In the genomic region with DNA sequence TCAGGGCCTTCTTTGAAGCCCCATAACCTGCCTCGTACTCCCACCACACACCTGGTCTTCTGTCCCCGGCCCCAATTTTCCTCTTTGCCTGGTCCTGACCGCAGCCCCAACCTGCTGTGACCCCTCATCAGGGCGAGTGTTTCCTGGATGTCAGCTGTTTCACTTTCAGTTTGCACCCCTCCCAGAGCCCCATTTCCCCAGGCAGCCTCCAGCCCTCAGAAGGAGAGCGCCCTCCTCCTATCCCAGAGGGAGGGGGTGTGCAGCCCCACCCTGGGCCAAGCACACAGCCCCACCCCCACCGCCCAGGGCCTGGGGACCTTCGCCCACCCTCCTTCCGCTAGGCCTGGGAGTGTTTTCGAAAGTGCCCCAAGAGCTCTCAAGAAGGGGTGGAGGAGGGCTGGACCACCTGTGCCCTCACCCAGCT, we compare ENCODE assay signal across 8 cellular contexts. TPM values are rescaled to one million over a fixed set of nuclear protein-coding genes. Genes with fewer than 3 reads are reported as not detected.
DNase-seq lines count a peak whose midpoint lies in the region; ATAC-seq and TF ChIP-seq lines count a peak whose summit lies in the region.

No MANE protein-coding gene starts in this region.

- no peak for DNase-seq in H9
- no peak for DNase-seq in esophagus muscularis mucosa (ENCODE audit: extremely low spot score)
- DNase-seq in spleen, result peak; percentile 86
- DNase-seq in NCI-H1694 (lab: John Stamatoyannopoulos, UW), result no peak
- DNase-seq in inferior parietal cortex (ENCODE audit: extremely low spot score), result no peak
- DNase-seq in GOT3 (lab: John Stamatoyannopoulos, UW), result no peak

- H3K23ac ChIP-seq in H9 (ENCODE audit: insufficient read length, low read depth, low read length), result no peak overlapping the region

- H4K20me1 ChIP-seq in H9 (ENCODE audit: control insufficient read depth, insufficient read depth, insufficient read length), result no peaks in the 10 kb centered on the region

- peak overlapping the region in 1 of 3 experiments; percentile 2; a peak in 3 of 7 replicates for H3K27ac Mint-ChIP-seq in H9

- H2BK20ac ChIP-seq in H9 (ENCODE audit: low read depth, low read length, poor library complexity, severe bottlenecking), result no peak overlapping the region

- H3K4me3 ChIP-seq in WI38 (ENCODE audit: low read depth, low read length) (peak overlapping the region; percentile 97), esophagus muscularis mucosa (peak overlapping the region; percentile 83 to 94 (median 89)), spleen (peak overlapping the region; percentile 79 to 96 (median 92))

- H3K27ac ChIP-seq in H9 (ENCODE audit: insufficient read length, low read depth, low read length) (no peak overlapping the region), esophagus muscularis mucosa (replicated peaks in 1 of 4) (peak overlapping the region; percentile 86 to 91 (median 88)), spleen (peak overlapping the region; percentile 74 to 97 (median 92))

- no peak overlapping the region for H4K8ac ChIP-seq in H9 (replicated peaks; ENCODE audit: insufficient read length, low read depth, low read length)

- no peak overlapping the region for H2BK12ac ChIP-seq in H9 (ENCODE audit: insufficient read length, low read depth, low read length)

- no peak overlapping the region for H2BK120ac ChIP-seq in H9 (ENCODE audit: low read depth, low read length, poor library complexity, severe bottlenecking)

- no peak for ATAC-seq in HG02759 (IDR thresholded peaks at IDR 0.05; ENCODE audit: unreplicated experiment)

- H2AFZ ChIP-seq in H9 (ENCODE audit: low read length), result no peak overlapping the region

- no CpG with 5 or more reads among the region's 9 CpGs for WGBS in H9 (ENCODE audit: extremely low coverage, insufficient read length, low lambda C conversion rate)
- 48% methylated on average over 4 of the region's 9 CpGs for WGBS in esophagus muscularis mucosa
- WGBS in spleen, 5 donors, result 13 to 21% (median 15%) methylated on average over 8 to 9 of the region's 9 CpGs

- H2BK15ac ChIP-seq in H9 (ENCODE audit: low read depth, low read length), result no peak overlapping the region

- no peak overlapping the region for H4K91ac ChIP-seq in H9 (ENCODE audit: insufficient read length, low read depth, low read length)

- no peak overlapping the region for H2AK5ac ChIP-seq in H9 (ENCODE audit: insufficient read length, low read length)

- no peak overlapping the region for H3K4ac ChIP-seq in H9 (ENCODE audit: low read depth, low read length)

- H3K4me2 ChIP-seq in H9 (ENCODE audit: insufficient read depth, insufficient read length, low read length), result no peak overlapping the region

- peaks cover 4% of the 10 kb centered on the region for H3K79me1 ChIP-seq in H9 (ENCODE audit: insufficient read depth, low read depth, low read length, poor library complexity, severe bottlenecking)

- no peak overlapping the region for H3K14ac ChIP-seq in H9 (ENCODE audit: insufficient read depth, low read length)

- H3K27me3 ChIP-seq in H9 (ENCODE audit: insufficient read depth, low read length) (no peaks in the 10 kb centered on the region), esophagus muscularis mucosa (no peaks in the 10 kb centered on the region), spleen (replicated peaks in 1 of 7) (no peaks in the 10 kb centered on the region)

- no peak for TF ChIP-seq EP300 in esophagus muscularis mucosa (IDR thresholded peaks at IDR 0.05)

- TF ChIP-seq CTCF in H9 (conservative IDR thresholded peaks at IDR 0.05) (no peak), WI38 (IDR thresholded peaks at IDR 0.05; ENCODE audit: low read depth, low read length) (no peak), esophagus muscularis mucosa (IDR thresholded peaks at IDR 0.05) (no peak), spleen (IDR thresholded peaks at IDR 0.05 in 8 of 11, conservative IDR thresholded peaks at IDR 0.05 in 3 of 11) (no peak)

- no peaks in the 10 kb centered on the region for H3K9me3 Mint-ChIP-seq in H9

- H3K23me2 ChIP-seq in H9 (ENCODE audit: insufficient read length, low read depth, low read length, poor library complexity, severe bottlenecking), result peaks cover 5% of the 10 kb centered on the region

- no peaks in the 10 kb centered on the region; the same call in 1 of the 2 replicates for H3K79me2 ChIP-seq in H9 (ENCODE audit: insufficient read depth, low read length)

- TF ChIP-seq POLR2A in esophagus muscularis mucosa (IDR thresholded peaks at IDR 0.05; ENCODE audit: low read depth), result no peak
- no peak for TF ChIP-seq POLR2A in spleen (IDR thresholded peaks at IDR 0.05)

- H3K9ac ChIP-seq in H9 (ENCODE audit: extremely low read depth, insufficient read length, low read length), result no peak overlapping the region

- no peaks in the 10 kb centered on the region for H3K9me3 ChIP-seq in H9 (ENCODE audit: control insufficient read depth, low read depth, low read length)
- H3K9me3 ChIP-seq in esophagus muscularis mucosa, result no peaks in the 10 kb centered on the region
- H3K9me3 ChIP-seq in spleen, result no peaks in the 10 kb centered on the region

- 0 out of 2 replicates have a peak, but pooled peaks cover 2% of the 10 kb centered on the region for H3K27me3 Mint-ChIP-seq in H9 (ENCODE audit: low read depth)

- H3K4me3 Mint-ChIP-seq in H9, result peak overlapping the region; percentile 84 to 88

- H2BK5ac ChIP-seq in H9 (ENCODE audit: insufficient read length, low read length), result no peak overlapping the region

- H4K5ac ChIP-seq in H9 (ENCODE audit: insufficient read length, low read depth, low read length), result no peak overlapping the region

- no peak overlapping the region for H3K18ac ChIP-seq in H9 (ENCODE audit: insufficient read length, low read depth, low read length)

- H3T11ph ChIP-seq in H9 (ENCODE audit: low read length), result no peak overlapping the region

- intact Hi-C loops in esophagus muscularis mucosa (cut with DNase I), result loop anchor here (10.0 kb wide), 2 partner anchors 124 to 184 kb away; a partner anchor contains a TSS
- intact Hi-C loops in spleen (cut with DNase I; ENCODE audit: low total_unique reads), result loop anchor here (10.0 kb wide), 1 partner anchor 144 kb away; no protein-coding TSS in a partner anchor

- H3K4me1 ChIP-seq in H9 (ENCODE audit: insufficient read depth, low read length), result no peaks in the 10 kb centered on the region; the same call in 1 of the 2 replicates
- peaks cover 30 to 46% (median 38%) of the 10 kb centered on the region in 4 donors for H3K4me1 ChIP-seq in esophagus muscularis mucosa
- peaks cover 15 to 61% (median 44%) of the 10 kb centered on the region in 6 donors for H3K4me1 ChIP-seq in spleen

- H3K4me1 Mint-ChIP-seq in H9, result peaks cover 8 to 20% of the 10 kb centered on the region in 2 experiments

- peaks cover 15 to 37% (median 27%) of the 10 kb centered on the region in 3 experiments for H3K36me3 Mint-ChIP-seq in H9 (ENCODE audit: insufficient read depth in 1 of 3, low read depth in 3 of 3)

- no peak overlapping the region for H3K56ac ChIP-seq in H9 (ENCODE audit: insufficient read length, low read depth, low read length)

- H3K36me3 ChIP-seq in esophagus muscularis mucosa (peaks cover 31 to 44% (median 42%) of the 10 kb centered on the region in 4 donors), spleen (peaks cover 0 to 47% (median 36%) of the 10 kb centered on the region in 6 donors)

RNA-seq across cellular contexts. Expression of a gene that starts 1.5 kb away (rescaled TPM):
- 40.0 and 41.4 TPM in 2 replicates for total RNA-seq in H9 (2021)
- 10 to 100 TPM in 3 of 4 donors, 1 to 10 TPM in 1; 9.9 to 13.1 (median 11.7) TPM for total RNA-seq in esophagus muscularis mucosa
- total RNA-seq in spleen, result 10 to 100 TPM; 22.6 to 34.4 (median 28.3) TPM
- polyA plus RNA-seq in spleen, result 10 to 100 TPM; 14.9 to 32.2 (median 20.6) TPM

RNA-seq across cellular contexts. Expression of a gene that starts 42.5 kb away (rescaled TPM):
- total RNA-seq in H9 (2021) (39.1 and 40.3 TPM in 2 replicates), esophagus muscularis mucosa (10 to 100 TPM; 12.1 to 24.9 (median 20.5) TPM), spleen (10 to 100 TPM; 42.1 to 95.6 (median 68.1) TPM)
- 10 to 100 TPM in 2 of 3 donors, 1 to 10 TPM in 1; 9.9 to 37.9 (median 20.0) TPM for polyA plus RNA-seq in spleen
